Comparison of ENCODE assay signal across 1 cellular context in the genomic region with DNA sequence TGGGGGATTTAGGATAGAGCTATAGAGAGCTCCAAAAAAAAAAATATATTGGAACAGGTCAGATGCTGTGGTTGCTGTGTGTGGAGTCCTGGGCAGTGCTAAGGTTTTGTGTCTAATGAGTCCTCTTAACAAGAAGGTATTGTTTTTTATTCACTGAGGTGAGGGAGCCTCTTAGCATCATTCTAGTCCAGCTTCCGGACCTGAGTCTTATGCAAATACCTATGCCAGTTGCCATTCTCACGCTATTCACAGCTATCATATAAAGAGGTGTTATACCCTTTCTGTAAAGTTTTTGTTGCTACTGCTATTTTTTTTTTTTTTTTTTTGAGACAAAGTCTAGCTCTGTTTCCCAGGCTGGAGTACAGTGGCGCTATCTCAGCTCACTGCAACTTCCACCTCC.
TF ChIP-seq lines count a peak whose summit lies in the region.

No MANE protein-coding gene starts in this region.

TF ChIP-seq in GM23338, 12 proteins besides CTCF, POLR2A, EP300 and RAD21 (continued from another document):
- TF ChIP-seq, protein P1, sequence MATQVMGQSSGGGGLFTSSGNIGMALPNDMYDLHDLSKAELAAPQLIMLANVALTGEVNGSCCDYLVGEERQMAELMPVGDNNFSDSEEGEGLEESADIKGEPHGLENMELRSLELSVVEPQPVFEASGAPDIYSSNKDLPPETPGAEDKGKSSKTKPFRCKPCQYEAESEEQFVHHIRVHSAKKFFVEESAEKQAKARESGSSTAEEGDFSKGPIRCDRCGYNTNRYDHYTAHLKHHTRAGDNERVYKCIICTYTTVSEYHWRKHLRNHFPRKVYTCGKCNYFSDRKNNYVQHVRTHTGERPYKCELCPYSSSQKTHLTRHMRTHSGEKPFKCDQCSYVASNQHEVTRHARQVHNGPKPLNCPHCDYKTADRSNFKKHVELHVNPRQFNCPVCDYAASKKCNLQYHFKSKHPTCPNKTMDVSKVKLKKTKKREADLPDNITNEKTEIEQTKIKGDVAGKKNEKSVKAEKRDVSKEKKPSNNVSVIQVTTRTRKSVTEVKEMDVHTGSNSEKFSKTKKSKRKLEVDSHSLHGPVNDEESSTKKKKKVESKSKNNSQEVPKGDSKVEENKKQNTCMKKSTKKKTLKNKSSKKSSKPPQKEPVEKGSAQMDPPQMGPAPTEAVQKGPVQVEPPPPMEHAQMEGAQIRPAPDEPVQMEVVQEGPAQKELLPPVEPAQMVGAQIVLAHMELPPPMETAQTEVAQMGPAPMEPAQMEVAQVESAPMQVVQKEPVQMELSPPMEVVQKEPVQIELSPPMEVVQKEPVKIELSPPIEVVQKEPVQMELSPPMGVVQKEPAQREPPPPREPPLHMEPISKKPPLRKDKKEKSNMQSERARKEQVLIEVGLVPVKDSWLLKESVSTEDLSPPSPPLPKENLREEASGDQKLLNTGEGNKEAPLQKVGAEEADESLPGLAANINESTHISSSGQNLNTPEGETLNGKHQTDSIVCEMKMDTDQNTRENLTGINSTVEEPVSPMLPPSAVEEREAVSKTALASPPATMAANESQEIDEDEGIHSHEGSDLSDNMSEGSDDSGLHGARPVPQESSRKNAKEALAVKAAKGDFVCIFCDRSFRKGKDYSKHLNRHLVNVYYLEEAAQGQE (IDR thresholded peaks at IDR 0.05; ENCODE audit: unreplicated experiment): no peak
- TF ChIP-seq, protein P2, sequence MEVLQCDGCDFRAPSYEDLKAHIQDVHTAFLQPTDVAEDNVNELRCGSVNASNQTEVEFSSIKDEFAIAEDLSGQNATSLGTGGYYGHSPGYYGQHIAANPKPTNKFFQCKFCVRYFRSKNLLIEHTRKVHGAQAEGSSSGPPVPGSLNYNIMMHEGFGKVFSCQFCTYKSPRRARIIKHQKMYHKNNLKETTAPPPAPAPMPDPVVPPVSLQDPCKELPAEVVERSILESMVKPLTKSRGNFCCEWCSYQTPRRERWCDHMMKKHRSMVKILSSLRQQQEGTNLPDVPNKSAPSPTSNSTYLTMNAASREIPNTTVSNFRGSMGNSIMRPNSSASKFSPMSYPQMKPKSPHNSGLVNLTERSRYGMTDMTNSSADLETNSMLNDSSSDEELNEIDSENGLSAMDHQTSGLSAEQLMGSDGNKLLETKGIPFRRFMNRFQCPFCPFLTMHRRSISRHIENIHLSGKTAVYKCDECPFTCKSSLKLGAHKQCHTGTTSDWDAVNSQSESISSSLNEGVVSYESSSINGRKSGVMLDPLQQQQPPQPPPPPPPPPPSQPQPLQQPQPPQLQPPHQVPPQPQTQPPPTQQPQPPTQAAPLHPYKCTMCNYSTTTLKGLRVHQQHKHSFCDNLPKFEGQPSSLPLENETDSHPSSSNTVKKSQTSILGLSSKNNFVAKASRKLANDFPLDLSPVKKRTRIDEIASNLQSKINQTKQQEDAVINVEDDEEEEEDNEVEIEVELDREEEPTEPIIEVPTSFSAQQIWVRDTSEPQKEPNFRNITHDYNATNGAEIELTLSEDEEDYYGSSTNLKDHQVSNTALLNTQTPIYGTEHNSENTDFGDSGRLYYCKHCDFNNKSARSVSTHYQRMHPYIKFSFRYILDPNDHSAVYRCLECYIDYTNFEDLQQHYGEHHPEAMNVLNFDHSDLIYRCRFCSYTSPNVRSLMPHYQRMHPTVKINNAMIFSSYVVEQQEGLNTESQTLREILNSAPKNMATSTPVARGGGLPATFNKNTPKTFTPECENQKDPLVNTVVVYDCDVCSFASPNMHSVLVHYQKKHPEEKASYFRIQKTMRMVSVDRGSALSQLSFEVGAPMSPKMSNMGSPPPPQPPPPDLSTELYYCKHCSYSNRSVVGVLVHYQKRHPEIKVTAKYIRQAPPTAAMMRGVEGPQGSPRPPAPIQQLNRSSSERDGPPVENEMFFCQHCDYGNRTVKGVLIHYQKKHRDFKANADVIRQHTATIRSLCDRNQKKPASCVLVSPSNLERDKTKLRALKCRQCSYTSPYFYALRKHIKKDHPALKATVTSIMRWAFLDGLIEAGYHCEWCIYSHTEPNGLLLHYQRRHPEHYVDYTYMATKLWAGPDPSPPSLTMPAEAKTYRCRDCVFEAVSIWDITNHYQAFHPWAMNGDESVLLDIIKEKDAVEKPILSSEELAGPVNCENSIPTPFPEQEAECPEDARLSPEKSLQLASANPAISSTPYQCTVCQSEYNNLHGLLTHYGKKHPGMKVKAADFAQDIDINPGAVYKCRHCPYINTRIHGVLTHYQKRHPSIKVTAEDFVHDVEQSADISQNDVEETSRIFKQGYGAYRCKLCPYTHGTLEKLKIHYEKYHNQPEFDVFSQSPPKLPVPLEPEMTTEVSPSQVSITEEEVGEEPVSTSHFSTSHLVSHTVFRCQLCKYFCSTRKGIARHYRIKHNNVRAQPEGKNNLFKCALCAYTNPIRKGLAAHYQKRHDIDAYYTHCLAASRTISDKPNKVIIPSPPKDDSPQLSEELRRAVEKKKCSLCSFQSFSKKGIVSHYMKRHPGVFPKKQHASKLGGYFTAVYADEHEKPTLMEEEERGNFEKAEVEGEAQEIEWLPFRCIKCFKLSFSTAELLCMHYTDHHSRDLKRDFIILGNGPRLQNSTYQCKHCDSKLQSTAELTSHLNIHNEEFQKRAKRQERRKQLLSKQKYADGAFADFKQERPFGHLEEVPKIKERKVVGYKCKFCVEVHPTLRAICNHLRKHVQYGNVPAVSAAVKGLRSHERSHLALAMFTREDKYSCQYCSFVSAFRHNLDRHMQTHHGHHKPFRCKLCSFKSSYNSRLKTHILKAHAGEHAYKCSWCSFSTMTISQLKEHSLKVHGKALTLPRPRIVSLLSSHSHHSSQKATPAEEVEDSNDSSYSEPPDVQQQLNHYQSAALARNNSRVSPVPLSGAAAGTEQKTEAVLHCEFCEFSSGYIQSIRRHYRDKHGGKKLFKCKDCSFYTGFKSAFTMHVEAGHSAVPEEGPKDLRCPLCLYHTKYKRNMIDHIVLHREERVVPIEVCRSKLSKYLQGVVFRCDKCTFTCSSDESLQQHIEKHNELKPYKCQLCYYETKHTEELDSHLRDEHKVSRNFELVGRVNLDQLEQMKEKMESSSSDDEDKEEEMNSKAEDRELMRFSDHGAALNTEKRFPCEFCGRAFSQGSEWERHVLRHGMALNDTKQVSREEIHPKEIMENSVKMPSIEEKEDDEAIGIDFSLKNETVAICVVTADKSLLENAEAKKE (CRISPR knock-in tag; IDR thresholded peaks at IDR 0.05): no peak
- TF ChIP-seq EZH2phosphoT487 (IDR thresholded peaks at IDR 0.05; ENCODE audit: unreplicated experiment) (no peak), STAT1 (IDR thresholded peaks at IDR 0.05; ENCODE audit: unreplicated experiment) (no peak)
